30 cellular contexts compared by ENCODE assay signal in genomic region chr1:181737056-181737455, GRCh38.
DNase-seq lines count a peak whose midpoint lies in the region; ATAC-seq and TF ChIP-seq lines count a peak whose summit lies in the region.
"Had no signal": no experiment of that assay in that cellular context is flagged by ENCODE, and none has a peak within 500 bp of the region (broad histone marks: within the 10 kb centered on the region; RNA-seq: fewer than 3 reads in every experiment).

No MANE protein-coding gene starts in this region.

- CTCF ChIA-PET in WTC11 (lab: Charles Lee) = interaction anchor here (1.7 kb wide), 1 partner anchor 200 kb away, joined by 12 read pairs; no protein-coding TSS in a partner anchor

- no peaks in the 10 kb centered on the region for H3K4me1 ChIP-seq in osteoblast (ENCODE audit: insufficient read depth, low read length)
- H3K4me1 ChIP-seq: psoas muscle had no signal

- no peak overlapping the region for H3K4me3 Mint-ChIP-seq in WTC11
- H3K4me3 Mint-ChIP-seq: CD4-positive, alpha-beta T cell; neural crest cell; stimulated activated naive CD8-positive, alpha-beta T cell treated with anti-CD3 and anti-CD28 coated beads, Interleukin-15, Interleukin-2, amounts not matched to agents 100 ng/mL and 50 ng/mL, for 24 hours; T-helper 2 cell treated with Interferon-gamma antibody and Interleukin-4, amounts not matched to agents 5 μg/mL and 100 μg/mL, for 36 hours had no signal

- H4K20me1 ChIP-seq in osteoblast (ENCODE audit: insufficient read depth, low read length) = no peaks in the 10 kb centered on the region

- H3K27me3 ChIP-seq in H7 (ENCODE audit: control insufficient read depth, insufficient read depth, low read length) (no peaks in the 10 kb centered on the region), osteoblast (ENCODE audit: insufficient read depth, low read length) (no peaks in the 10 kb centered on the region)
- H3K27me3 ChIP-seq: tibial artery had no signal

- peak; percentile 86 for ATAC-seq in WTC11
- ATAC-seq: left colon, mucosa of descending colon, Panc1, psoas muscle had no signal

- no peak overlapping the region for H3K4me2 ChIP-seq in osteoblast (ENCODE audit: insufficient read depth, low read length)

- no peak overlapping the region for H3K27ac ChIP-seq in 22Rv1
- H3K27ac ChIP-seq in osteoblast (ENCODE audit: low read depth, low read length) = no peak overlapping the region
- H3K27ac ChIP-seq: cardiac muscle cell, psoas muscle, SK-N-MC, tibial artery, WERI-Rb-1 had no signal

- no peak overlapping the region for H2AFZ ChIP-seq in osteoblast (ENCODE audit: low read length)

- no peaks in the 10 kb centered on the region for H3K79me2 ChIP-seq in osteoblast (ENCODE audit: insufficient read depth, low read length)

- no peak overlapping the region for H3K27ac Mint-ChIP-seq in WTC11
- H3K27ac Mint-ChIP-seq: CD4-positive, alpha-beta T cell; stimulated activated naive CD8-positive, alpha-beta T cell treated with anti-CD3 and anti-CD28 coated beads, Interleukin-15, Interleukin-2, amounts not matched to agents 100 ng/mL and 50 ng/mL, for 24 hours; T-helper 2 cell treated with Interferon-gamma antibody and Interleukin-4, amounts not matched to agents 5 μg/mL and 100 μg/mL, for 36 hours had no signal

- H3K27me3 Mint-ChIP-seq in WTC11 (ENCODE audit: low read depth) = no peaks in the 10 kb centered on the region
- H3K27me3 Mint-ChIP-seq: CD4-positive, alpha-beta T cell had no signal

- peak; percentile 75 for DNase-seq in H7
- peak; percentile 22 for DNase-seq in WTC11 (ENCODE audit: low spot score)
- DNase-seq in iPS-NIHi7 (ENCODE audit: extremely low spot score) = peak; percentile 72
- DNase-seq in mucosa of gallbladder (ENCODE audit: low spot score) = no peak
- DNase-seq in GM03348 (ENCODE audit: low spot score) = no peak
- DNase-seq in osteoblast (ENCODE audit: insufficient read length, low spot score, missing footprints) = no peak
- DNase-seq in SIG-M5 treated with dmso at 0.1 percent for 504 hours (lab: John Stamatoyannopoulos, UW; ENCODE audit: unreplicated experiment) = no peak
- DNase-seq: activated CD4-positive, alpha-beta T cell treated with anti-CD3 and anti-CD28 coated beads, Interleukin-2, amount 50 U/mL, for 48 hours; amniotic stem cell; CD4-positive, alpha-beta T cell; dermis blood vessel endothelial cell; DMS79; foreskin fibroblast; left colon; mucosa of descending colon; NCI-H1694 treated with DMSO at 0.1 percent for 48 hours; NCI-H226; NK-92 treated with Interleukin-12 subunit alpha and Interleukin-12 subunit beta, amount 100 ng/mL, for 24 hours; psoas muscle; small intestine; stimulated activated CD4-positive, alpha-beta T cell treated with anti-CD3 and anti-CD28 coated beads, Interleukin-4, amount 100 ng/mL, for 1 hour; tibial artery; WERI-Rb-1 had no signal

- H3K9me3 Mint-ChIP-seq in WTC11 = no peaks in the 10 kb centered on the region
- H3K9me3 Mint-ChIP-seq: CD4-positive, alpha-beta T cell; neural crest cell; stimulated activated naive CD8-positive, alpha-beta T cell treated with anti-CD3 and anti-CD28 coated beads, Interleukin-15, Interleukin-2, amounts not matched to agents 100 ng/mL and 50 ng/mL, for 24 hours; T-helper 2 cell treated with Interferon-gamma antibody and Interleukin-4, amounts not matched to agents 5 μg/mL and 100 μg/mL, for 36 hours had no signal

- POLR2A ChIA-PET in WTC11 (lab: Charles Lee) = no interaction called here

- no peaks in the 10 kb centered on the region for H3K4me1 Mint-ChIP-seq in WTC11
- H3K4me1 Mint-ChIP-seq: neural crest cell had no signal

- H3K36me3 ChIP-seq in H7 (replicated peaks; ENCODE audit: control insufficient read depth, insufficient read depth, low read length) (no peaks in the 10 kb centered on the region), osteoblast (ENCODE audit: insufficient read depth, low read length) (no peaks in the 10 kb centered on the region)
- H3K36me3 ChIP-seq: cardiac muscle cell, tibial artery, WERI-Rb-1 had no signal

- no peaks in the 10 kb centered on the region for H3K36me3 Mint-ChIP-seq in WTC11

- TF ChIP-seq CTCF in 22Rv1 (IDR thresholded peaks at IDR 0.05) = peak; percentile 10; the same call in 1 of the 2 replicates
- no peak for TF ChIP-seq CTCF in WTC11 (IDR thresholded peaks at IDR 0.05)
- no peak for TF ChIP-seq CTCF in osteoblast (IDR thresholded peaks at IDR 0.05; ENCODE audit: extremely low read depth, low read depth, low read length)

- H3K4me3 ChIP-seq in H7 (ENCODE audit: insufficient read depth, low read depth, low read length) (no peak overlapping the region), osteoblast (ENCODE audit: insufficient read depth, low read length) (no peak overlapping the region)
- H3K4me3 ChIP-seq: cardiac muscle cell, mucosa of descending colon, psoas muscle, SK-N-MC, tibial artery had no signal

- no peaks in the 10 kb centered on the region for H3K9me3 ChIP-seq in osteoblast (ENCODE audit: low read depth, low read length)
- H3K9me3 ChIP-seq: mucosa of descending colon, psoas muscle, tibial artery had no signal

TF ChIP-seq in WTC11, 78 proteins besides CTCF, POLR2A, EP300 and RAD21:
- TF ChIP-seq NFATC4 (CRISPR knock-in tag; IDR thresholded peaks at IDR 0.05) (no peak), STAT6 (CRISPR knock-in tag; conservative IDR thresholded peaks at IDR 0.05; ENCODE audit: low read depth) (no peak)

Comparison
In these comparisons a context has a peak if more than half of its experiments do, and no peak if none do; other contexts are left out.
1. DNase-seq: peak in H7 (single experiment), WTC11 (single experiment) and iPS-NIHi7 (single experiment); none in mucosa of gallbladder (single experiment), GM03348 (single experiment), osteoblast (single experiment) and SIG-M5 treated with dmso at 0.1 percent for 504 hours (single experiment).